Comparison of ENCODE assay signal across 11 cellular contexts in the genomic region with DNA sequence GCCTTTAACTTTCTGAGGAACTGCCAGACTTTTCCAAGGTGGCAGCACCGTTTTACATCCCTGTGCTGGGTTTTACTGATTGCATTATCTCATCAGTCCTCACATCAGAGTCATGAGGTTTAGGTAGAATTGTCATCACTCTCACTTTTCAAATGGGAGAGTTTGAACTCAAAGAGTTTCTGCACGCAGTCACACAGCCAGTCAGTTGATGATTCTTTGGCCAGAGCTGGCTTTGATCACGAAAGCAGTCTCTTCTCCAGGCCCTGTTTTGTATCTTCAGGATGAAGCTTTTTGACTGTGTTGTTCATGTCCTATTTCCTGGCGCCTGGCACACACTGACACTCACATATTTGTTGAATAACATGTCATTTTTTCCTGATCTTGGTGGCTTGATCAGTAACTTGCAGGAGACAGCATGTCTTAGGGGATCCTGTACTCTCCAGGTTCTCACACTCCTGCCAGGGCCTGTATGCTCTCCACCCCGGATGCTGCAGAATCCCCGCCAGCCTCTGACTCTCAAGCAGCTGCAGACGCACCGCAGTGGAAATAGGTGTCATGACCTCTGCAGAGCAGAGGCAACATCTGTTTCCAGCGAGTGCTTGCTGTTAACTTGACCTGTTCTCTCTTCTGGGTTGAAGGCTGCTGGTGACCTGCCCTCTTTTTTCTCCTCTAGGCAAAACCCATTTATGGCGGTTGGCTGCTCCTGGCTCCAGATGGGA. TPM values are rescaled to one million over a fixed set of nuclear protein-coding genes. Genes with fewer than 3 reads are reported as not detected.
DNase-seq lines count a peak whose midpoint lies in the region; ATAC-seq and TF ChIP-seq lines count a peak whose summit lies in the region.
"Had no signal": no experiment of that assay in that cellular context is flagged by ENCODE, and none has a peak within 500 bp of the region (broad histone marks: within the 10 kb centered on the region; RNA-seq: fewer than 3 reads in every experiment).

No MANE protein-coding gene starts in this region.

- H3K4me1 ChIP-seq in testis: peaks cover 46% of the 10 kb centered on the region

- no peaks in the 10 kb centered on the region for H3K9me3 Mint-ChIP-seq in activated CD8-positive, alpha-beta memory T cell treated with anti-CD3 and anti-CD28 coated beads, Interleukin-2, amount 10 ng/mL, durations not matched to agents 7 days and 5 days (ENCODE audit: low read depth)
- peaks cover 2% of the 10 kb centered on the region for H3K9me3 Mint-ChIP-seq in MCF 10A (ENCODE audit: unreplicated experiment)

- H3K4me3 ChIP-seq in testis: no peak overlapping the region
- H3K4me3 ChIP-seq: pancreas, SJSA1, upper lobe of left lung had no signal

- no peaks in the 10 kb centered on the region for H3K36me3 ChIP-seq in testis (ENCODE audit: low read depth, missing control alignments)

- 35 to 40% methylated on average over 7 to 10 of the region's 10 CpGs for WGBS in testis, 2 donors

- H3K27ac Mint-ChIP-seq in activated CD8-positive, alpha-beta memory T cell treated with anti-CD3 and anti-CD28 coated beads, Interleukin-2, amount 10 ng/mL, durations not matched to agents 7 days and 5 days: no peak overlapping the region
- H3K27ac Mint-ChIP-seq in MCF 10A (ENCODE audit: low read depth, unreplicated experiment): peak overlapping the region; percentile 46

- peaks cover 24% of the 10 kb centered on the region for H3K4me1 Mint-ChIP-seq in activated CD8-positive, alpha-beta memory T cell treated with anti-CD3 and anti-CD28 coated beads, Interleukin-2, amount 10 ng/mL, durations not matched to agents 7 days and 5 days
- peaks cover 50% of the 10 kb centered on the region for H3K4me1 Mint-ChIP-seq in MCF 10A (ENCODE audit: insufficient read depth, unreplicated experiment)

- CTCF ChIA-PET in activated CD8-positive, alpha-beta memory T cell treated with anti-CD3 and anti-CD28 coated beads, Interleukin-2, amount 10 ng/mL, durations not matched to agents 7 days and 5 days (lab: Charles Lee): no interaction called here
- CTCF ChIA-PET in MCF 10A (lab: Yijun Ruan, JAX): interaction anchor here (0.7 kb wide), 1 partner anchor 77 kb away, joined by 3 read pairs; no protein-coding TSS in a partner anchor

- H3K9me3 ChIP-seq in testis: no peaks in the 10 kb centered on the region
- H3K9me3 ChIP-seq: pancreas, SJSA1, upper lobe of left lung had no signal

- intact Hi-C loops in MCF 10A (cut with micrococcal nuclease): no loop called here
- intact Hi-C loops in testis (cut with DNase I; ENCODE audit: low total_unique reads): no loop called here

- no peak for TF ChIP-seq POLR2A in testis (IDR thresholded peaks at IDR 0.05)

- ATAC-seq in activated CD8-positive, alpha-beta memory T cell treated with anti-CD3 and anti-CD28 coated beads, Interleukin-2, amount 10 ng/mL, durations not matched to agents 7 days and 5 days: peak; percentile 27
- no peak for ATAC-seq in GM21619 (IDR thresholded peaks at IDR 0.05; ENCODE audit: unreplicated experiment)
- no peak for ATAC-seq in GM21526 (IDR thresholded peaks at IDR 0.05; ENCODE audit: low FRiP score, unreplicated experiment)
- ATAC-seq: pancreas had no signal

- BruUV-seq in MCF 10A (replicated peaks; lab: Mats Ljungman, UMichigan): no TSS peak

- H3K27me3 Mint-ChIP-seq in activated CD8-positive, alpha-beta memory T cell treated with anti-CD3 and anti-CD28 coated beads, Interleukin-2, amount 10 ng/mL, durations not matched to agents 7 days and 5 days: no peaks in the 10 kb centered on the region
- H3K27me3 Mint-ChIP-seq in MCF 10A (ENCODE audit: insufficient read depth, unreplicated experiment): no peaks in the 10 kb centered on the region

- no peak overlapping the region for H3K27ac ChIP-seq in testis
- H3K27ac ChIP-seq: pancreas, SJSA1 had no signal

- TF ChIP-seq CTCF in MCF 10A (IDR thresholded peaks at IDR 0.05; ENCODE audit: unreplicated experiment) (no peak), testis (IDR thresholded peaks at IDR 0.05) (no peak)

- POLR2A ChIA-PET in MCF 10A (lab: Yijun Ruan, JAX): interaction anchor here (1.1 to 1.2 kb wide), 2 partner anchors 12 to 32 kb away, joined by 3 to 7 read pairs; no protein-coding TSS in a partner anchor

- no peaks in the 10 kb centered on the region for H3K27me3 ChIP-seq in testis
- H3K27me3 ChIP-seq: pancreas, SJSA1, upper lobe of left lung had no signal

- no peak for DNase-seq in activated CD8-positive, alpha-beta memory T cell treated with anti-CD3 and anti-CD28 coated beads, Interleukin-2, amount 10 ng/mL, durations not matched to agents 7 days and 5 days
- no peak for DNase-seq in activated CD8-positive, alpha-beta memory T cell treated with anti-CD3 and anti-CD28 coated beads, Interleukin-2, amount 50 U/mL, for 4 hours
- DNase-seq in MCF 10A (ENCODE audit: unreplicated experiment): no peak
- DNase-seq in iris pigment epithelial cell (ENCODE audit: low read depth): peak; percentile 94
- peak; percentile 70 for DNase-seq in testis
- DNase-seq in HPDE6-E6E7 (ENCODE audit: extremely low spot score): no peak
- DNase-seq: upper lobe of left lung had no signal

- peaks cover 13% of the 10 kb centered on the region for H3K36me3 Mint-ChIP-seq in activated CD8-positive, alpha-beta memory T cell treated with anti-CD3 and anti-CD28 coated beads, Interleukin-2, amount 10 ng/mL, durations not matched to agents 7 days and 5 days
- H3K36me3 Mint-ChIP-seq in MCF 10A (ENCODE audit: insufficient read depth, unreplicated experiment): peaks cover 38% of the 10 kb centered on the region

- no peak overlapping the region for H3K4me3 Mint-ChIP-seq in activated CD8-positive, alpha-beta memory T cell treated with anti-CD3 and anti-CD28 coated beads, Interleukin-2, amount 10 ng/mL, durations not matched to agents 7 days and 5 days
- no peak overlapping the region for H3K4me3 Mint-ChIP-seq in MCF 10A (ENCODE audit: unreplicated experiment)

RNA-seq across cellular contexts. Expression of gene MPRIP, which starts 32.9 kb away (rescaled TPM):
- 100 to 1,000 TPM; 206 to 209 TPM for total RNA-seq in activated CD8-positive, alpha-beta memory T cell treated with anti-CD3 and anti-CD28 coated beads, Interleukin-2, amount 10 ng/mL, durations not matched to agents 7 days and 5 days
- 214 and 230 TPM in 2 replicates for total RNA-seq in MCF 10A (2022)
- total RNA-seq in testis: 100 to 1,000 TPM; 304 to 337 TPM
- polyA plus RNA-seq in testis (ENCODE audit: insufficient read depth, low read depth, low replicate concordance): 191 TPM

Comparison
In these comparisons a context has a peak if more than half of its experiments do, and no peak if none do; other contexts are left out.
1. DNase-seq: peak in iris pigment epithelial cell (single experiment) and testis (single experiment); none in activated CD8-positive, alpha-beta memory T cell treated with anti-CD3 and anti-CD28 coated beads, Interleukin-2, amount 10 ng/mL, durations not matched to agents 7 days and 5 days (single experiment), activated CD8-positive, alpha-beta memory T cell treated with anti-CD3 and anti-CD28 coated beads, Interleukin-2, amount 50 U/mL, for 4 hours (single experiment), MCF 10A (single experiment) and HPDE6-E6E7 (single experiment).